Comparison of ENCODE assay signal across 7 cellular contexts in the genomic region with DNA sequence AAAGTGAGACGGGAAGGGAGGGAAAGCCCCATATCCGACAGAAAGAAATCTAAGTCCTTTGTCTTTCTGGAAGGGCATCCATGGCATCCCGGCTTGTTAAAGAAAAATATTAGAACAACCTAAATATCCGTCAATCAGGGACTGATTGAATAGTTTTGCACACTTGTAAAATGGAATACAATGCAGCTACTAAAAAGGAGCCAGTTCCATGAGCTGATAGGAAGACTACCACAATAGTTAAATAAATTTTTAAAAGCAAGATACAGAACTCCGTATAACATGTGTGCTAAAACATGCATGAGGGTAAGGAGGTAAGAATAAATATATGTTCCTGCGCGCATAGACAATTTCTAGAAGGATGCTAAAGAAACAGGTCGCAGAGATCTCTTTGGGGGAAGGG. TPM values are rescaled to one million over a fixed set of nuclear protein-coding genes. Genes with fewer than 3 reads are reported as not detected.
DNase-seq lines count a peak whose midpoint lies in the region; ATAC-seq and TF ChIP-seq lines count a peak whose summit lies in the region.

No MANE protein-coding gene starts in this region.

- H3K36me3 ChIP-seq in SJCRH30 (no peaks in the 10 kb centered on the region), esophagus muscularis mucosa (no peaks in the 10 kb centered on the region), gastrocnemius medialis (no peaks in the 10 kb centered on the region)

- intact Hi-C loops in esophagus muscularis mucosa (cut with DNase I) (no loop called here), gastrocnemius medialis (cut with DNase I; ENCODE audit: low total_unique reads) (no loop called here)

- ATAC-seq in gastrocnemius medialis, result no peak
- ATAC-seq in GM18868 (IDR thresholded peaks at IDR 0.05; ENCODE audit: unreplicated experiment), result no peak

- TF ChIP-seq POLR2A in esophagus muscularis mucosa (IDR thresholded peaks at IDR 0.05; ENCODE audit: low read depth), result no peak
- TF ChIP-seq POLR2A in gastrocnemius medialis (IDR thresholded peaks at IDR 0.05), result no peak

- no peak for TF ChIP-seq EP300 in esophagus muscularis mucosa (IDR thresholded peaks at IDR 0.05)

- in situ Hi-C loops in gastrocnemius medialis (cut with MboI; ENCODE audit: low sequenced_read_pairs in 4 of 4), result no loop called here

- H3K4me1 ChIP-seq in SJCRH30, result peaks cover 2% of the 10 kb centered on the region; the same call in 1 of the 2 replicates
- H3K4me1 ChIP-seq in esophagus muscularis mucosa, result peaks cover 3 to 9% (median 6%) of the 10 kb centered on the region in 4 donors
- peaks cover 7 to 9% of the 10 kb centered on the region in 2 donors for H3K4me1 ChIP-seq in gastrocnemius medialis

- DNase-seq in HFF-Myc (ENCODE audit: extremely low read depth, low read depth) (no peak), SJCRH30 (no peak), esophagus muscularis mucosa (ENCODE audit: extremely low spot score) (no peak), gastrocnemius medialis (no peak), CD1c-positive myeloid dendritic cell (ENCODE audit: extremely low spot score) (no peak), NCI-H345 (lab: John Stamatoyannopoulos, UW) (no peak)

- TF ChIP-seq CTCF in HFF-Myc (IDR thresholded peaks at IDR 0.05; ENCODE audit: low read depth, low read length, missing control alignments) (no peak), esophagus muscularis mucosa (IDR thresholded peaks at IDR 0.05) (no peak), gastrocnemius medialis (IDR thresholded peaks at IDR 0.05 in 4 of 5, conservative IDR thresholded peaks at IDR 0.05 in 1 of 5) (no peak)

- H3K27me3 ChIP-seq in SJCRH30 (no peaks in the 10 kb centered on the region), esophagus muscularis mucosa (no peaks in the 10 kb centered on the region), gastrocnemius medialis (no peaks in the 10 kb centered on the region)

- no peaks in the 10 kb centered on the region for H3K9me3 ChIP-seq in SJCRH30 (replicated peaks)
- H3K9me3 ChIP-seq in esophagus muscularis mucosa, result peaks cover 0 to 2% (median 0%) of the 10 kb centered on the region in 4 donors
- no peaks in the 10 kb centered on the region for H3K9me3 ChIP-seq in gastrocnemius medialis

- WGBS in esophagus muscularis mucosa, result 75% methylated on average over 8 of the region's 8 CpGs

- peak overlapping the region; percentile 33 for H3K4me3 ChIP-seq in HFF-Myc (replicated peaks; ENCODE audit: low read depth, low read length)
- peak overlapping the region; percentile 47 for H3K4me3 ChIP-seq in SJCRH30
- peak overlapping the region; percentile 48 to 59 (median 55) for H3K4me3 ChIP-seq in esophagus muscularis mucosa
- peak overlapping the region in 3 of 4 donors; percentile 58 to 65 (median 59) for H3K4me3 ChIP-seq in gastrocnemius medialis

- H3K27ac ChIP-seq in SJCRH30 (no peak overlapping the region), esophagus muscularis mucosa (replicated peaks in 1 of 4) (peak overlapping the region in 3 of 4 donors; percentile 84 to 85 (median 84)), gastrocnemius medialis (peak overlapping the region in 2 of 4 donors; percentile 79 to 91)

RNA-seq across cellular contexts. Expression of gene GNPDA1, which starts 12.8 kb away (rescaled TPM):
- 58.9 and 74.2 TPM in 2 replicates for total RNA-seq in SJCRH30 (2014; rRNA removed; shearing (Covaris generic))
- total RNA-seq in esophagus muscularis mucosa, result 10 to 100 TPM; 19.5 to 52.4 (median 35.4) TPM
- total RNA-seq in gastrocnemius medialis, result 10 to 100 TPM; 22.3 to 50.0 (median 47.3) TPM

RNA-seq across cellular contexts. Expression of gene RNF14, which starts 56.7 kb away (rescaled TPM):
- total RNA-seq in SJCRH30 (2014; rRNA removed; shearing (Covaris generic)), result 46.8 and 50.5 TPM in 2 replicates
- total RNA-seq in esophagus muscularis mucosa (10 to 100 TPM; 65.8 to 94.1 (median 72.6) TPM), gastrocnemius medialis (100 to 1,000 TPM in 1 of 4 donors, 10 to 100 TPM in 3; 71.4 to 107 (median 84.5) TPM)
